Comparison of ENCODE assay signal across 8 cellular contexts in genomic region chr6:159691963-159692287, GRCh38. TPM values are rescaled to one million over a fixed set of nuclear protein-coding genes. Genes with fewer than 3 reads are reported as not detected.
DNase-seq lines count a peak whose midpoint lies in the region; ATAC-seq, FAIRE-seq and TF ChIP-seq lines count a peak whose summit lies in the region.

No MANE protein-coding gene starts in this region.

- no peaks in the 10 kb centered on the region for H3K27me3 ChIP-seq in thoracic aorta (replicated peaks; ENCODE audit: insufficient read depth)

- H3K4me1 ChIP-seq in kidney (ENCODE audit: control insufficient read depth in 1 of 2, insufficient read depth in 1 of 2, low read depth in 1 of 2, low read length in 2 of 2) (peaks cover 7 to 19% of the 10 kb centered on the region in 2 donors), thoracic aorta (ENCODE audit: control insufficient read depth in 1 of 2, low read depth in 2 of 2) (peaks cover 18 to 33% of the 10 kb centered on the region in 2 donors)

- H3K9me3 ChIP-seq in kidney (ENCODE audit: control insufficient read depth in 1 of 2, low read length in 2 of 2) (no peaks in the 10 kb centered on the region), thoracic aorta (no peaks in the 10 kb centered on the region)

- peak overlapping the region; percentile 88 for H3K4me3 Mint-ChIP-seq in activated T-cell treated with anti-CD3 and anti-CD28 coated beads, Interleukin-2, amount 50 U/mL, for 4 hours
- H3K4me3 Mint-ChIP-seq in activated naive CD8-positive, alpha-beta T cell treated with anti-CD3 and anti-CD28 coated beads for 36 hours: peak overlapping the region; percentile 94

- H3K27ac Mint-ChIP-seq in activated naive CD8-positive, alpha-beta T cell treated with anti-CD3 and anti-CD28 coated beads for 36 hours: peak overlapping the region; percentile 93

- no peaks in the 10 kb centered on the region for H3K9me3 Mint-ChIP-seq in activated T-cell treated with anti-CD3 and anti-CD28 coated beads, Interleukin-2, amount 50 U/mL, for 4 hours
- H3K9me3 Mint-ChIP-seq in activated naive CD8-positive, alpha-beta T cell treated with anti-CD3 and anti-CD28 coated beads for 36 hours: no peaks in the 10 kb centered on the region

- no peak for FAIRE-seq in kidney (lab: Jason Lieb, UNC)

- no peaks in the 10 kb centered on the region for H3K27me3 Mint-ChIP-seq in activated T-cell treated with anti-CD3 and anti-CD28 coated beads, Interleukin-2, amount 50 U/mL, for 4 hours (ENCODE audit: low read depth)
- no peaks in the 10 kb centered on the region for H3K27me3 Mint-ChIP-seq in activated naive CD8-positive, alpha-beta T cell treated with anti-CD3 and anti-CD28 coated beads for 36 hours

- TF ChIP-seq CTCF in kidney (IDR thresholded peaks at IDR 0.05; ENCODE audit: borderline replicate concordance, extremely low read depth, insufficient read depth): no peak
- no peak for TF ChIP-seq CTCF in thoracic aorta (IDR thresholded peaks at IDR 0.05)

- peaks cover 11% of the 10 kb centered on the region for H3K36me3 Mint-ChIP-seq in activated T-cell treated with anti-CD3 and anti-CD28 coated beads, Interleukin-2, amount 50 U/mL, for 4 hours (ENCODE audit: insufficient read depth)
- H3K36me3 Mint-ChIP-seq in activated naive CD8-positive, alpha-beta T cell treated with anti-CD3 and anti-CD28 coated beads for 36 hours: peaks cover 30% of the 10 kb centered on the region

- H3K4me3 ChIP-seq in kidney (ENCODE audit: low read length in 2 of 2) (peak overlapping the region; percentile 94 to 96), thoracic aorta (peak overlapping the region; percentile 96)

- peaks cover 42% of the 10 kb centered on the region for H3K4me1 Mint-ChIP-seq in activated T-cell treated with anti-CD3 and anti-CD28 coated beads, Interleukin-2, amount 50 U/mL, for 4 hours (ENCODE audit: low read depth)
- H3K4me1 Mint-ChIP-seq in activated naive CD8-positive, alpha-beta T cell treated with anti-CD3 and anti-CD28 coated beads for 36 hours: peaks cover 44% of the 10 kb centered on the region

- peak overlapping the region; percentile 90 to 95 for H3K9ac ChIP-seq in kidney (ENCODE audit: low read length in 2 of 2)

- peak overlapping the region; percentile 94 to 97 for H3K27ac ChIP-seq in kidney (ENCODE audit: low read depth in 2 of 2, low read length in 2 of 2)
- peak overlapping the region; percentile 95 to 97 for H3K27ac ChIP-seq in thoracic aorta

- intact Hi-C loops in kidney (cut with DNase I): no loop called here

- H3K36me3 ChIP-seq in kidney (ENCODE audit: control insufficient read depth in 1 of 2, insufficient read depth in 2 of 2, low read length in 2 of 2): peaks cover 7 to 16% of the 10 kb centered on the region in 2 donors
- H3K36me3 ChIP-seq in thoracic aorta: peaks cover 12% of the 10 kb centered on the region

- DNase-seq in activated T-cell treated with anti-CD3 and anti-CD28 coated beads, Interleukin-2, amount 50 U/mL, for 4 hours: no peak
- DNase-seq in activated T-cell treated with anti-CD3 and anti-CD28 coated beads for 4 hours (no peak), kidney (no peak), thoracic aorta (ENCODE audit: low spot score) (no peak), Ammon's horn (ENCODE audit: low spot score) (no peak)
- DNase-seq in activated naive CD8-positive, alpha-beta T cell treated with anti-CD3 and anti-CD28 coated beads for 36 hours: peak; percentile 2

- ATAC-seq in activated T-cell treated with anti-CD3 and anti-CD28 coated beads, Interleukin-2, amount 50 U/mL, for 4 hours: no peak
- ATAC-seq in thoracic aorta (ENCODE audit: insufficient number of reproducible peaks, low FRiP score, low read depth) (no peak), GM21576 (IDR thresholded peaks at IDR 0.05; ENCODE audit: unreplicated experiment) (no peak), GM18873 (IDR thresholded peaks at IDR 0.05; ENCODE audit: low FRiP score, unreplicated experiment) (no peak)

RNA-seq across cellular contexts. Expression of gene SOD2, which starts 1.1 kb away (rescaled TPM):
- total RNA-seq in activated T-cell treated with anti-CD3 and anti-CD28 coated beads, Interleukin-2, amount 50 U/mL, for 4 hours: 100 to 1,000 TPM; 116 to 147 (median 133) TPM
- total RNA-seq in activated naive CD8-positive, alpha-beta T cell treated with anti-CD3 and anti-CD28 coated beads for 36 hours: 100 to 1,000 TPM; 112 to 122 TPM
- total RNA-seq in kidney (1,836 TPM), thoracic aorta (1,000 to 10,000 TPM in 1 of 2 donors, 100 to 1,000 TPM in 1; 138 to 1,181 TPM)
- polyA plus RNA-seq in kidney (ENCODE audit: insufficient read depth, low read depth, low replicate concordance): 204 TPM

RNA-seq across cellular contexts. Expression of gene WTAP, which starts 35.4 kb away (rescaled TPM):
- total RNA-seq in activated T-cell treated with anti-CD3 and anti-CD28 coated beads, Interleukin-2, amount 50 U/mL, for 4 hours: 100 to 1,000 TPM; 103 to 108 (median 104) TPM
- 100 to 1,000 TPM in 1 of 2 experiments, 10 to 100 TPM in 1; 98.3 to 101 TPM for total RNA-seq in activated naive CD8-positive, alpha-beta T cell treated with anti-CD3 and anti-CD28 coated beads for 36 hours
- 108 TPM for total RNA-seq in kidney
- 63.5 TPM for polyA plus RNA-seq in kidney (ENCODE audit: insufficient read depth, low read depth, low replicate concordance)
- 100 to 1,000 TPM in 1 of 2 donors, 10 to 100 TPM in 1; 46.3 to 157 TPM for total RNA-seq in thoracic aorta
